ENCODE assay signal across 8 cellular contexts in the genomic region with DNA sequence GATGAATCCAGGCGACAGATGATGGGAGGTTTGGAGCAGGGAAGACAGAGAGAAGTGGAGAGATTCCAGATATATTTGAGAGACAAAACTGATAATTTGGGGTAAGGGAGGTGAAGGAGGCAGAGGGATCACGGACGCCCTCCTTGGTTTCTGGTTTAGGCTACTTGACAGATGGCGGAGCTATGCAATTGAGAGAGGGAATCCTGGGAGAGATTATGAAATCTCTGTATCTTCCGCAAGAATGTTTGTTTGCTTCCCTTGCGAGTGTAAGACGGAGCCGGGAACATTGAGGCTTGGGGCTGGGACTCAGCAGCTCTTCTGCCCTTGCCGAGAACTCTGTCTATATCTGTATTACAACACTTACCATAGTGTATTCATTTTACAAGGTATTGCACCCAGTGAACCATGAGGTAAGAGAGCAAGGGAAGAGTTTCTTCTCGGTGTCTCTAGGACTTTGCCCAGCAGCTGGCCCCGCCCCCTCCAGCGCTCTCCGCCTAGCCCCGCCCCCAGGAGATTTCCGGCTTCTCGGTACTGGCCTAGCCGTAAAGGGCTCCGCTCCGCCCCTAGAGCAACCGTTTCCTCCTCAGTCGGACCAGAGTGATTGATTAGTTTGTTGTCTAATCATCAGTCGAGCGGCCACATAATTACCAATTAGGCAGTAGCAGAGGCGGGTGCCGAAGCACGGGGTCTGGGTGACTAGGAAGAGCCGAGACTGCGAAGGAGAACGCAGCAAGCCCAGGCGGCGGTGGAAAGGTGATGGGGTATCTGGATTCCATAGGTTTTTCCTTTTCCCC. TPM values are rescaled to one million over a fixed set of nuclear protein-coding genes. Genes with fewer than 3 reads are reported as not detected.
DNase-seq lines count a peak whose midpoint lies in the region; TF ChIP-seq lines count a peak whose summit lies in the region.

A gene with protein sequence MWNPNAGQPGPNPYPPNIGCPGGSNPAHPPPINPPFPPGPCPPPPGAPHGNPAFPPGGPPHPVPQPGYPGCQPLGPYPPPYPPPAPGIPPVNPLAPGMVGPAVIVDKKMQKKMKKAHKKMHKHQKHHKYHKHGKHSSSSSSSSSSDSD (plus strand): TSS at position 695 of the 794 bp plus-strand sequence. CDS start 981 bp downstream, outside the sequence.

- peaks cover 4 to 27% of the 10 kb centered on the region in 2 donors for H3K36me3 ChIP-seq in neuronal stem cell (replicated peaks in 1 of 2; ENCODE audit: control insufficient read depth in 2 of 2, insufficient read depth in 2 of 2, low read length in 2 of 2)

- peaks cover 1% of the 10 kb centered on the region for H3K79me1 ChIP-seq in neuronal stem cell (ENCODE audit: low read depth, low read length)

- peak; percentile 98 for DNase-seq in GM03348 (ENCODE audit: low spot score)
- DNase-seq in HEK293T (ENCODE audit: extremely low spot score): peak; percentile 97
- peak; percentile 100 for DNase-seq in MV-4-11 (lab: John Stamatoyannopoulos, UW)
- peak; percentile 100 for DNase-seq in SK-MEL-5 (ENCODE audit: low read depth, low spot score)
- DNase-seq in activated naive CD4-positive, alpha-beta T cell treated with Interleukin-2 at 50 U/mL for 16 hours: peak; percentile 99
- peak; percentile 98 for DNase-seq in foreskin melanocyte
- peak; percentile 96 for DNase-seq in neuronal stem cell (ENCODE audit: low spot score)

- no peak within 1 kb of the TSS for H2BK12ac ChIP-seq in neuronal stem cell (ENCODE audit: low read length)

- no peak within 1 kb of the TSS for H4K8ac ChIP-seq in neuronal stem cell (ENCODE audit: low read depth, low read length)

- H2BK15ac ChIP-seq in neuronal stem cell (ENCODE audit: low read length): no peak within 1 kb of the TSS

- H2BK5ac ChIP-seq in neuronal stem cell (ENCODE audit: low read length): no peak within 1 kb of the TSS

- no peaks in the 10 kb centered on the region for H3K27me3 ChIP-seq in neuronal stem cell (ENCODE audit: control insufficient read depth in 3 of 3, insufficient read depth in 3 of 3, low read depth in 1 of 3, low read length in 3 of 3)

- no CpG with 5 or more reads among the region's 31 CpGs for WGBS in neuronal stem cell (ENCODE audit: extremely low coverage in 2 of 2, insufficient read length in 2 of 2, insufficient replicate concordance in 1 of 2), 2 donors

- H4K91ac ChIP-seq in neuronal stem cell (ENCODE audit: low read depth, low read length, poor library complexity): no peak within 1 kb of the TSS

- POLR2A ChIA-PET in HEK293T (lab: Yijun Ruan, JAX): interaction anchor here (0.6 to 1.8 kb wide), 18 partner anchors 8 to 229 kb away, joined by 3 to 19 read pairs (median 5); partner anchors contain the start of genes AAAS, SP1 and TARBP2

- peak within 1 kb of the TSS; percentile 94 for H2AFZ ChIP-seq in neuronal stem cell (ENCODE audit: low read length)

- H3K4me3 ChIP-seq in neuronal stem cell (ENCODE audit: low read length in 2 of 2): peak within 1 kb of the TSS; percentile 86 to 88

- H3K4ac ChIP-seq in neuronal stem cell (ENCODE audit: low read length): no peak within 1 kb of the TSS

- no peak within 1 kb of the TSS for H2AK5ac ChIP-seq in neuronal stem cell (ENCODE audit: low read depth, low read length)

- H3K27ac ChIP-seq in neuronal stem cell (replicated peaks; ENCODE audit: low read length): peak within 1 kb of the TSS; percentile 73

- peak within 1 kb of the TSS; percentile 44 for H3K9ac ChIP-seq in neuronal stem cell (ENCODE audit: low read depth, low read length, poor library complexity)

- CTCF ChIA-PET in HEK293T (lab: Yijun Ruan, JAX): interaction anchor here (1.0 to 1.6 kb wide), 4 partner anchors 10 to 89 kb away, joined by 3 to 7 read pairs (median 4); no protein-coding TSS in a partner anchor

- peak within 1 kb of the TSS; percentile 91 for H3K4me2 ChIP-seq in neuronal stem cell (ENCODE audit: insufficient read depth, low read length, poor library complexity, severe bottlenecking)

- in situ Hi-C loops in SK-MEL-5 (cut with HindIII; ENCODE audit: low pct_unique_long_range_greater_than_20kb, low sequenced_read_pairs): no loop called here

- no peak within 1 kb of the TSS for H3K14ac ChIP-seq in neuronal stem cell (ENCODE audit: low read length)

- no peak within 1 kb of the TSS for H3K23ac ChIP-seq in neuronal stem cell (ENCODE audit: low read depth, low read length, poor library complexity)

- H3K18ac ChIP-seq in neuronal stem cell (ENCODE audit: low read length): no peak within 1 kb of the TSS

- H3K4me1 ChIP-seq in neuronal stem cell (ENCODE audit: control insufficient read depth in 2 of 2, insufficient read depth in 1 of 2, low read depth in 1 of 2, low read length in 2 of 2): peaks cover 0 to 5% of the 10 kb centered on the region in 2 donors

- no peaks in the 10 kb centered on the region for H3K9me3 ChIP-seq in neuronal stem cell (replicated peaks in 1 of 2; ENCODE audit: control insufficient read depth in 2 of 2, insufficient read depth in 1 of 2, low read depth in 1 of 2, low read length in 2 of 2)

- no peak for TF ChIP-seq CTCF in subcutaneous adipose tissue (IDR thresholded peaks at IDR 0.05; ENCODE audit: low read depth)

- H2BK120ac ChIP-seq in neuronal stem cell (ENCODE audit: low read depth, low read length): no peak within 1 kb of the TSS

TF ChIP-seq in HEK293T, 16 proteins besides CTCF, POLR2A, EP300 and RAD21:
- TF ChIP-seq FOXK2 (IDR thresholded peaks at IDR 0.05) (no peak), LEF1 (IDR thresholded peaks at IDR 0.05; ENCODE audit: borderline replicate concordance) (no peak), ARNT (IDR thresholded peaks at IDR 0.05) (no peak), FOXM1 (IDR thresholded peaks at IDR 0.05; ENCODE audit: borderline replicate concordance) (no peak), L3MBTL2 (conservative IDR thresholded peaks at IDR 0.05) (peak; percentile 81), FOXA1 (IDR thresholded peaks at IDR 0.05) (no peak), HDGF (IDR thresholded peaks at IDR 0.05; ENCODE audit: borderline replicate concordance) (no peak), ELF4 (IDR thresholded peaks at IDR 0.05) (peak; percentile 48), PKNOX1 (IDR thresholded peaks at IDR 0.05) (peak; percentile 98), SUZ12 (IDR thresholded peaks at IDR 0.05) (no peak)

RNA-seq across cellular contexts. Expression of the gene that starts here (rescaled TPM):
- total RNA-seq in SK-MEL-5 (2014; rRNA removed; shearing (Covaris generic)): 101 and 106 TPM in 2 replicates
- 163 and 231 TPM in 2 replicates for polyA plus RNA-seq in SK-MEL-5 (2015; cell fraction: cytosol; rRNA removed)
- 88.8 and 112 TPM in 2 replicates for polyA plus RNA-seq in SK-MEL-5 (2015; cell fraction: nucleus; rRNA removed)
- 119 TPM for polyA plus RNA-seq in neuronal stem cell (2013, experiment 1 of 2)
- polyA plus RNA-seq in neuronal stem cell (2013, experiment 2 of 2): 121 TPM
- total RNA-seq in subcutaneous adipose tissue: 10 to 100 TPM; 57.7 to 83.1 (median 71.0) TPM

Comparison
In these comparisons a context has a peak if more than half of its experiments do, and no peak if none do; other contexts are left out.
1. Peak in every context shown above with its lines: DNase-seq, H3K4me3 ChIP-seq and H3K27ac ChIP-seq.